In genomic region chr9:8832956-8833355, GRCh38 we compare ENCODE assay signal across 22 cellular contexts.
A peak's percentile ranks its signal among the peaks of the same experiment; 100 is the strongest.
DNase-seq lines count a peak whose midpoint lies in the region; ATAC-seq and TF ChIP-seq lines count a peak whose summit lies in the region.
"Had no signal": no experiment of that assay in that cellular context is flagged by ENCODE, and none has a peak within 500 bp of the region (broad histone marks: within the 10 kb centered on the region; RNA-seq: fewer than 3 reads in every experiment).

No MANE protein-coding gene starts in this region.

- peaks cover 25% of the 10 kb centered on the region for H3K4me1 Mint-ChIP-seq in glutamatergic neuron (ENCODE audit: low read depth, unreplicated experiment)
- H3K4me1 Mint-ChIP-seq: CD4-positive, alpha-beta memory T cell had no signal

- no peaks in the 10 kb centered on the region for H3K9me3 ChIP-seq in WERI-Rb-1 (ENCODE audit: severe bottlenecking)
- H3K9me3 ChIP-seq: BLaER1 treated with 17β-estradiol and CSF1 and Interleukin-3, amounts not matched to agents 10 nM and 100 nM had no signal

- peaks cover 2% of the 10 kb centered on the region for H3K27me3 Mint-ChIP-seq in glutamatergic neuron (ENCODE audit: unreplicated experiment)

- H3K4me3 ChIP-seq in WERI-Rb-1 (ENCODE audit: low read depth, low read length) (no peak overlapping the region), retinal pigment epithelial cell (ENCODE audit: low read length) (no peak overlapping the region)
- H3K4me3 ChIP-seq: BLaER1 treated with 17β-estradiol and CSF1 and Interleukin-3, amounts not matched to agents 10 nM and 100 nM had no signal

- no peak overlapping the region for H3K27ac Mint-ChIP-seq in glutamatergic neuron (ENCODE audit: unreplicated experiment)
- H3K27ac Mint-ChIP-seq: CD4-positive, alpha-beta memory T cell had no signal

- peak overlapping the region; percentile 41 for H3K4me3 Mint-ChIP-seq in glutamatergic neuron (ENCODE audit: unreplicated experiment)
- H3K4me3 Mint-ChIP-seq: CD4-positive, alpha-beta memory T cell had no signal

- H3K36me3 ChIP-seq in WERI-Rb-1 = no peaks in the 10 kb centered on the region
- H3K36me3 ChIP-seq: BLaER1 treated with 17β-estradiol and CSF1 and Interleukin-3, amounts not matched to agents 10 nM and 100 nM had no signal

- ATAC-seq in HG02938 (IDR thresholded peaks at IDR 0.05; ENCODE audit: unreplicated experiment) = no peak
- no peak for ATAC-seq in HG03280 (IDR thresholded peaks at IDR 0.05; ENCODE audit: unreplicated experiment)
- ATAC-seq: HepG2 had no signal

- DNase-seq in HT1080 (ENCODE audit: low read depth) = peak; percentile 14
- no peak for DNase-seq in WERI-Rb-1
- DNase-seq in glutamatergic neuron = no peak
- DNase-seq in retinal pigment epithelial cell (ENCODE audit: low read depth) = peak; percentile 75
- no peak for DNase-seq in AG08395 (ENCODE audit: low spot score)
- no peak for DNase-seq in NCI-H1105 treated with DMSO at 0.1 percent for 48 hours (lab: John Stamatoyannopoulos, UW)
- DNase-seq: CD4-positive, alpha-beta memory T cell; GDM1; KG1; NCI-H1105; NCI-H1694; NCI-H2081; NCI-H2171; NCI-H345; NCI-H524; NCI-H82; Right ventricle myocardium superior; SW 1271 had no signal

- no peaks in the 10 kb centered on the region for H3K36me3 Mint-ChIP-seq in glutamatergic neuron (ENCODE audit: unreplicated experiment)
- H3K36me3 Mint-ChIP-seq: CD4-positive, alpha-beta memory T cell had no signal

- H3K27ac ChIP-seq in WERI-Rb-1 = peak overlapping the region; percentile 22
- H3K27ac ChIP-seq: BLaER1 treated with 17β-estradiol and CSF1 and Interleukin-3, amounts not matched to agents 10 nM and 100 nM had no signal

- no peaks in the 10 kb centered on the region for H3K27me3 ChIP-seq in WERI-Rb-1 (ENCODE audit: insufficient read depth, low read depth, severe bottlenecking)
- H3K27me3 ChIP-seq: BLaER1 treated with 17β-estradiol and CSF1 and Interleukin-3, amounts not matched to agents 10 nM and 100 nM had no signal

- peaks cover 2% of the 10 kb centered on the region for H3K9me3 Mint-ChIP-seq in glutamatergic neuron (ENCODE audit: unreplicated experiment)

- TF ChIP-seq CTCF in WERI-Rb-1 (IDR thresholded peaks at IDR 0.05; ENCODE audit: low read depth, low read length) (no peak), glutamatergic neuron (IDR thresholded peaks at IDR 0.05; ENCODE audit: partially characterized antibody, unreplicated experiment) (no peak), retinal pigment epithelial cell (conservative IDR thresholded peaks at IDR 0.05; ENCODE audit: low read depth, low read length) (no peak)

Comparison
In these comparisons a context has a peak if more than half of its experiments do, and no peak if none do; other contexts are left out.
1. DNase-seq: peak in HT1080 (single experiment) and retinal pigment epithelial cell (single experiment); none in WERI-Rb-1 (single experiment), glutamatergic neuron (single experiment), AG08395 (single experiment) and NCI-H1105 treated with DMSO at 0.1 percent for 48 hours (single experiment).